ENCODE assay signal across 14 cellular contexts in the genomic region with DNA sequence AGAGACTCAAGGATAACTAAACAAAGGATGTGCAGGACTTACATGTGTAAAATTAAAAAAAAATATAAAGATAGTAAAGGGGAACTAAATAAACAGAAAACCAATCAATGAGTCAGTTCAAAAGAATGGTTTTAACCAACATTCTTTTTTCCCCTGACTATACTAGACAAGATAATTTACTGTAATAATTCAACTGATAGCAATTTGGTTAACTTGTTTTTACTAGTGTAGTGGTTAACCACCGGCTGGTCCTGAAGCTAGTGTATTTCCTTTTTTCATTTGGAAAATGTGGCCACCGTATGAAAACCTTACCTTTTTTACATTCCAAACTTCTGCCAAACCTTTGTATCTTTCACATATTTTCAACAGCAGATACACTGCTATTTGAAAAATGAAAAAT.
DNase-seq lines count a peak whose midpoint lies in the region; FAIRE-seq and TF ChIP-seq lines count a peak whose summit lies in the region.
"Had no signal": no experiment of that assay in that cellular context is flagged by ENCODE, and none has a peak within 500 bp of the region (broad histone marks: within the 10 kb centered on the region; RNA-seq: fewer than 3 reads in every experiment).

No MANE protein-coding gene starts in this region.

- CTCF ChIA-PET in A673 (lab: Charles Lee): no interaction called here

- TF ChIP-seq CTCF in A673 (conservative IDR thresholded peaks at IDR 0.05; ENCODE audit: low read depth, low read length) (no peak), epithelial cell of esophagus (IDR thresholded peaks at IDR 0.05; ENCODE audit: insufficient read depth, low read depth, low read length, missing control alignments) (no peak), uterus (IDR thresholded peaks at IDR 0.05) (no peak)

- H3K27ac ChIP-seq in A673 (ENCODE audit: low read depth, low read length, poor library complexity, severe bottlenecking): peak overlapping the region; percentile 89
- H3K27ac ChIP-seq in uterus: no peak overlapping the region
- H3K27ac ChIP-seq: HL-60 had no signal

- POLR2A ChIA-PET in A673 (lab: Charles Lee; ENCODE audit: low non-redundant PET): no interaction called here

- TF ChIP-seq POLR2A in uterus (IDR thresholded peaks at IDR 0.05): no peak

- FAIRE-seq in GM19239 (lab: Jason Lieb, UNC): peak; percentile 4

- no peak overlapping the region for H3K4me3 ChIP-seq in A673 (ENCODE audit: low read depth, low read length, poor library complexity, severe bottlenecking)
- no peak overlapping the region for H3K4me3 ChIP-seq in epithelial cell of esophagus (ENCODE audit: low read length)
- H3K4me3 ChIP-seq in uterus: no peak overlapping the region

- peaks cover 23% of the 10 kb centered on the region for H3K4me1 ChIP-seq in A673 (ENCODE audit: insufficient read depth, low read length, poor library complexity, severe bottlenecking)
- no peaks in the 10 kb centered on the region for H3K4me1 ChIP-seq in uterus

- no TSS peak for BruUV-seq in A673 (replicated peaks; lab: Mats Ljungman, UMichigan)

- no peaks in the 10 kb centered on the region for H3K27me3 ChIP-seq in A673 (replicated peaks; ENCODE audit: insufficient read depth, low read depth, low read length, poor library complexity)
- no peaks in the 10 kb centered on the region for H3K27me3 ChIP-seq in uterus

- H3K9me3 ChIP-seq in A673 (ENCODE audit: low read depth, low read length, poor library complexity, severe bottlenecking): no peaks in the 10 kb centered on the region
- no peaks in the 10 kb centered on the region for H3K9me3 ChIP-seq in uterus

- intact Hi-C loops in A673 (cut with micrococcal nuclease; ENCODE audit: unreplicated experiment) (no loop called here), uterus (cut with DNase I; ENCODE audit: low total_unique reads) (no loop called here)

- H3K36me3 ChIP-seq in A673 (ENCODE audit: insufficient read depth, low read length, poor library complexity, severe bottlenecking) (no peaks in the 10 kb centered on the region), uterus (no peaks in the 10 kb centered on the region)

- DNase-seq in A673 (ENCODE audit: low spot score) (no peak), GM19239 (ENCODE audit: insufficient read length, low spot score) (no peak), LHCN-M2 (ENCODE audit: low read depth) (peak; percentile 52), epithelial cell of esophagus (ENCODE audit: low read depth) (peak; percentile 30), DMS53 (lab: John Stamatoyannopoulos, UW) (no peak), uterus (no peak), NAMALWA (ENCODE audit: low spot score) (no peak), SK-N-DZ (ENCODE audit: low spot score) (no peak)
- DNase-seq: activated naive CD4-positive, alpha-beta T cell treated with anti-CD3 and anti-CD28 coated beads, Interleukin-2, amount 50 U/mL, for 16 hours; DMS79; MM.1S; NCI-H345; T1000 had no signal

Comparison
In these comparisons a context has a peak if more than half of its experiments do, and no peak if none do; other contexts are left out.
1. DNase-seq: peak in LHCN-M2 (single experiment) and epithelial cell of esophagus (single experiment); none in A673 (single experiment), GM19239 (single experiment), DMS53 (single experiment), uterus (0 of 2), NAMALWA (single experiment) and SK-N-DZ (single experiment).